13 cellular contexts compared by ENCODE assay signal in genomic region chr18:76445275-76445674, GRCh38. TPM values are rescaled to one million over a fixed set of nuclear protein-coding genes. Genes with fewer than 3 reads are reported as not detected.
DNase-seq lines count a peak whose midpoint lies in the region; ATAC-seq and TF ChIP-seq lines count a peak whose summit lies in the region.
"Had no signal": no experiment of that assay in that cellular context is flagged by ENCODE, and none has a peak within 500 bp of the region (broad histone marks: within the 10 kb centered on the region; RNA-seq: fewer than 3 reads in every experiment).

No MANE protein-coding gene starts in this region.

- DNase-seq in ACHN (peak; percentile 63), Karpas-422 (no peak), endothelial cell (ENCODE audit: low spot score) (no peak), myocyte (ENCODE audit: low read depth) (peak; percentile 67), body of pancreas (no peak), KG1 (lab: John Stamatoyannopoulos, UW) (no peak), colonic mucosa (no peak)
- DNase-seq: activated T-cell treated with anti-CD3 and anti-CD28 coated beads, Interleukin-2, amount 50 U/mL, for 72 hours; Caco-2; midbrain; T-cell had no signal

- TF ChIP-seq CTCF in endothelial cell (IDR thresholded peaks at IDR 0.05; ENCODE audit: unreplicated experiment) (no peak), body of pancreas (IDR thresholded peaks at IDR 0.05) (no peak), colonic mucosa (IDR thresholded peaks at IDR 0.05) (no peak)

- H3K9me3 Mint-ChIP-seq in endothelial cell (ENCODE audit: unreplicated experiment) = no peaks in the 10 kb centered on the region
- H3K9me3 Mint-ChIP-seq: activated T-cell treated with anti-CD3 and anti-CD28 coated beads, Interleukin-2, amount 50 U/mL, for 72 hours; T-cell had no signal

- H3K27me3 ChIP-seq in Karpas-422 (ENCODE audit: low read length) (no peaks in the 10 kb centered on the region), body of pancreas (no peaks in the 10 kb centered on the region), colonic mucosa (no peaks in the 10 kb centered on the region)

- ATAC-seq in body of pancreas (no peak), HG03135 (IDR thresholded peaks at IDR 0.05; ENCODE audit: unreplicated experiment) (no peak)
- ATAC-seq: activated T-cell treated with anti-CD3 and anti-CD28 coated beads, Interleukin-2, amount 50 U/mL, for 72 hours; T-cell had no signal

- 0 out of 2 replicates have a peak overlapping the region, but pooled peaks have one; percentile 2 for H3K9ac ChIP-seq in Karpas-422 (ENCODE audit: low read length)
- no peak overlapping the region for H3K9ac ChIP-seq in colonic mucosa (ENCODE audit: low read depth in 2 of 2, low read length in 2 of 2)

- no peaks in the 10 kb centered on the region for H3K9me2 ChIP-seq in Karpas-422 (replicated peaks; ENCODE audit: insufficient read depth, low read length)

- no peaks in the 10 kb centered on the region for H3K9me3 ChIP-seq in Karpas-422 (ENCODE audit: low read length)
- H3K9me3 ChIP-seq in body of pancreas = no peaks in the 10 kb centered on the region
- H3K9me3 ChIP-seq in colonic mucosa = no peaks in the 10 kb centered on the region
- H3K9me3 ChIP-seq: Caco-2 had no signal

- H2AFZ ChIP-seq in Karpas-422 (ENCODE audit: low read length) = no peak overlapping the region

- intact Hi-C loops in body of pancreas (cut with DNase I) (no loop called here), colonic mucosa (cut with DNase I) (no loop called here)

- H4K20me1 ChIP-seq in Karpas-422 (ENCODE audit: insufficient read depth, low read depth, low read length) = peaks cover 51% of the 10 kb centered on the region

- no peak for TF ChIP-seq POLR2A in body of pancreas (IDR thresholded peaks at IDR 0.05)

- H3K36me3 Mint-ChIP-seq in endothelial cell (ENCODE audit: low read depth, unreplicated experiment) = peaks cover 9% of the 10 kb centered on the region

- H3K4me3 ChIP-seq in Karpas-422 (ENCODE audit: low read length) (no peak overlapping the region), body of pancreas (no peak overlapping the region), colonic mucosa (no peak overlapping the region)

- in situ Hi-C loops in ACHN (cut with HindIII; ENCODE audit: low pct_ligation_motif_present, low pct_unique_long_range_greater_than_20kb, low sequenced_read_pairs) = no loop called here

- H3K4me1 Mint-ChIP-seq in endothelial cell (ENCODE audit: unreplicated experiment) = peaks cover 58% of the 10 kb centered on the region

- H3K27me3 Mint-ChIP-seq in endothelial cell (ENCODE audit: unreplicated experiment) = peaks cover 15% of the 10 kb centered on the region

- H3K27ac ChIP-seq in Karpas-422 (ENCODE audit: low read length) (0 out of 2 replicates have a peak overlapping the region, but pooled peaks have one; percentile 6), body of pancreas (peak overlapping the region in 1 of 4 donors; percentile 60), colonic mucosa (no peak overlapping the region)
- H3K27ac ChIP-seq: HL-60 had no signal

- peaks cover 46% of the 10 kb centered on the region for H3K4me1 ChIP-seq in Karpas-422 (ENCODE audit: low read length)
- H3K4me1 ChIP-seq in body of pancreas = peaks cover 30% of the 10 kb centered on the region
- H3K4me1 ChIP-seq in colonic mucosa = peaks cover 9% of the 10 kb centered on the region
- H3K4me1 ChIP-seq: Caco-2 had no signal

- H3K79me2 ChIP-seq in Karpas-422 (ENCODE audit: low read length) = peaks cover 94% of the 10 kb centered on the region

- peaks cover 23% of the 10 kb centered on the region; the same call in 1 of the 2 replicates for H3K36me3 ChIP-seq in Karpas-422 (ENCODE audit: insufficient read depth, low read length)
- H3K36me3 ChIP-seq in body of pancreas (replicated peaks in 1 of 2; ENCODE audit: insufficient read depth in 1 of 2, low read depth in 2 of 2) = peaks cover 0 to 10% of the 10 kb centered on the region in 2 donors
- H3K36me3 ChIP-seq in colonic mucosa = no peaks in the 10 kb centered on the region

- no peak overlapping the region for H3K4me2 ChIP-seq in Karpas-422 (ENCODE audit: low read depth, low read length, poor library complexity, severe bottlenecking)

- peak overlapping the region; percentile 32 for H3K27ac Mint-ChIP-seq in endothelial cell (ENCODE audit: unreplicated experiment)
- H3K27ac Mint-ChIP-seq: activated T-cell treated with anti-CD3 and anti-CD28 coated beads, Interleukin-2, amount 50 U/mL, for 72 hours; T-cell had no signal

- 58 to 61% methylated on average over 3 of the region's 3 CpGs for whole genome bisulfite sequencing in body of pancreas, 2 donors

- peak overlapping the region; percentile 9 for H3K4me3 Mint-ChIP-seq in endothelial cell (ENCODE audit: unreplicated experiment)
- H3K4me3 Mint-ChIP-seq: activated T-cell treated with anti-CD3 and anti-CD28 coated beads, Interleukin-2, amount 50 U/mL, for 72 hours; T-cell had no signal

RNA-seq across cellular contexts. Expression of gene ZNF516, which starts 49.8 kb away (rescaled TPM):
- total RNA-seq in Karpas-422 (2014; rRNA removed; shearing (Covaris generic); ENCODE audit: low replicate concordance) = 41.0 and 53.3 TPM in 2 replicates
- total RNA-seq in endothelial cell (ENCODE audit: unreplicated experiment) (83.2 TPM), myocyte (11.3 TPM in 2 replicates), body of pancreas (10 to 100 TPM; 13.5 to 16.5 TPM), colonic mucosa (10 to 100 TPM; 15.2 to 21.3 TPM)
- 5.5 TPM for polyA plus RNA-seq in myocyte (2012)

Comparison
In these comparisons a context has a peak if more than half of its experiments do, and no peak if none do; other contexts are left out.
1. DNase-seq: peak in ACHN (single experiment) and myocyte (single experiment); none in Karpas-422 (single experiment), endothelial cell (single experiment), body of pancreas (0 of 4), KG1 (single experiment) and colonic mucosa (single experiment).